Comparison of ENCODE assay signal across 10 cellular contexts in the genomic region with DNA sequence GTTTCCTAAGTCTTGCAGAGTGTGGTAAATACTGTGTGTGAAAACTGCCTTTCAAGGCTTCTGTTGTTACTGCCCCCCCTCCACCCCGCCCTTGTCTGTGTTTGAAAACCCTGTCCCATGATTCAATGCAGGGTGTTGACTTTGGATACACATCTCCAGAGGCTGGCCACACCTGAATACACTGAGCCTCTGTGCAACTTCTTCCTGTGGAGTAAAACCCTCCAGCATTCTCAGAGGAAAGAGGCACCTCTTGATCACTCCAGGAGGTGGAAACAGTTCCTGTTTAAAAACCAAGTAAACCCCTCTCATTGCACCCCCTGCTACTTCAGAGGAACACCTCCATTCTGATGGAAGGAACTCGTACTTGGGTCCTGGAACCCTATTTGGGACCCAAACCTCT.
A peak's percentile ranks its signal among the peaks of the same experiment; 100 is the strongest.
DNase-seq lines count a peak whose midpoint lies in the region; ATAC-seq and TF ChIP-seq lines count a peak whose summit lies in the region.
"Had no signal": no experiment of that assay in that cellular context is flagged by ENCODE, and none has a peak within 500 bp of the region (broad histone marks: within the 10 kb centered on the region; RNA-seq: fewer than 3 reads in every experiment).

No MANE protein-coding gene starts in this region.

- peaks cover 21% of the 10 kb centered on the region for H3K4me1 ChIP-seq in PC-3 (ENCODE audit: insufficient read depth, low read length)
- H3K4me1 ChIP-seq in colonic mucosa, result peaks cover 10% of the 10 kb centered on the region
- peaks cover 8% of the 10 kb centered on the region for H3K4me1 ChIP-seq in prostate gland (replicated peaks)
- peaks cover 12% of the 10 kb centered on the region for H3K4me1 ChIP-seq in A673 (ENCODE audit: insufficient read depth, low read length, poor library complexity, severe bottlenecking)
- H3K4me1 ChIP-seq: vagina had no signal

- H3K79me2 ChIP-seq in PC-3 (ENCODE audit: low read length), result no peaks in the 10 kb centered on the region

- no peak for TF ChIP-seq POLR2A in prostate gland (IDR thresholded peaks at IDR 0.05)

- no peak overlapping the region for H2AFZ ChIP-seq in PC-3 (ENCODE audit: low read length)

- peak overlapping the region; percentile 51 for H3K27ac ChIP-seq in PC-3 (ENCODE audit: low read length)
- H3K27ac ChIP-seq in colonic mucosa, result peak overlapping the region; percentile 79
- peak overlapping the region; percentile 13 to 46 for H3K27ac ChIP-seq in prostate gland
- no peak overlapping the region for H3K27ac ChIP-seq in A673 (ENCODE audit: low read depth, low read length, poor library complexity, severe bottlenecking)
- H3K27ac ChIP-seq: gastroesophageal sphincter, vagina had no signal

- H3K9ac ChIP-seq in PC-3 (ENCODE audit: low read length) (no peak overlapping the region), colonic mucosa (ENCODE audit: low read depth in 2 of 2, low read length in 2 of 2) (peak overlapping the region in 1 of 2 donors; percentile 83)

- ATAC-seq in PC-3, result peak; percentile 94
- ATAC-seq: gastroesophageal sphincter had no signal

- no peaks in the 10 kb centered on the region for H3K36me3 ChIP-seq in PC-3 (ENCODE audit: low read depth, low read length)
- H3K36me3 ChIP-seq in colonic mucosa, result no peaks in the 10 kb centered on the region
- H3K36me3 ChIP-seq in prostate gland, result no peaks in the 10 kb centered on the region
- no peaks in the 10 kb centered on the region for H3K36me3 ChIP-seq in A673 (ENCODE audit: insufficient read depth, low read length, poor library complexity, severe bottlenecking)
- H3K36me3 ChIP-seq: vagina had no signal

- CTCF ChIA-PET in PC-3 (lab: Charles Lee) (no interaction called here), A673 (lab: Charles Lee) (no interaction called here)

- WGBS in prostate gland, result 35% methylated on average over 2 of the region's 2 CpGs

- BruUV-seq in PC-3 (replicated peaks; lab: Mats Ljungman, UMichigan) (no TSS peak), A673 (replicated peaks; lab: Mats Ljungman, UMichigan) (no TSS peak)

- DNase-seq in NCI-H2196 (lab: John Stamatoyannopoulos, UW; ENCODE audit: unreplicated experiment) (peak; percentile 18), NCI-H2196 treated with DMSO at 0.1 percent for 48 hours (lab: John Stamatoyannopoulos, UW; ENCODE audit: unreplicated experiment) (no peak), PC-3 (peak; percentile 86), colonic mucosa (peak; percentile 90), prostate gland (ENCODE audit: low spot score) (peak; percentile 84), A673 (ENCODE audit: low spot score) (no peak), NCI-H526 treated with DMSO at 0.1 percent for 48 hours (lab: John Stamatoyannopoulos, UW) (no peak), superior temporal gyrus (ENCODE audit: extremely low spot score) (no peak)

- H3K9me3 ChIP-seq in PC-3 (ENCODE audit: low read length), result no peaks in the 10 kb centered on the region
- no peaks in the 10 kb centered on the region for H3K9me3 ChIP-seq in colonic mucosa
- no peaks in the 10 kb centered on the region for H3K9me3 ChIP-seq in prostate gland
- H3K9me3 ChIP-seq in A673 (ENCODE audit: low read depth, low read length, poor library complexity, severe bottlenecking), result no peaks in the 10 kb centered on the region
- H3K9me3 ChIP-seq: gastroesophageal sphincter, vagina had no signal

- no peaks in the 10 kb centered on the region for H4K20me1 ChIP-seq in PC-3 (ENCODE audit: low read length)

- POLR2A ChIA-PET in PC-3 (lab: Charles Lee; ENCODE audit: unreplicated experiment) (no interaction called here), A673 (lab: Charles Lee; ENCODE audit: low non-redundant PET) (no interaction called here)

- TF ChIP-seq CTCF in PC-3 (conservative IDR thresholded peaks at IDR 0.05; ENCODE audit: low read depth, low read length) (no peak), colonic mucosa (IDR thresholded peaks at IDR 0.05) (no peak), prostate gland (IDR thresholded peaks at IDR 0.05) (no peak), A673 (conservative IDR thresholded peaks at IDR 0.05; ENCODE audit: low read depth, low read length) (no peak)

- H3F3A ChIP-seq in PC-3 (ENCODE audit: low read length, unreplicated experiment), result no peaks in the 10 kb centered on the region

- no peaks in the 10 kb centered on the region for H3K9me2 ChIP-seq in PC-3 (replicated peaks; ENCODE audit: low read length)

- H3K27me3 ChIP-seq in PC-3 (ENCODE audit: low read length) (no peaks in the 10 kb centered on the region), colonic mucosa (no peaks in the 10 kb centered on the region), prostate gland (replicated peaks; ENCODE audit: insufficient read depth) (no peaks in the 10 kb centered on the region), A673 (replicated peaks; ENCODE audit: insufficient read depth, low read depth, low read length, poor library complexity) (no peaks in the 10 kb centered on the region)
- H3K27me3 ChIP-seq: gastroesophageal sphincter, vagina had no signal

- peak overlapping the region; percentile 37 for H3K4me2 ChIP-seq in PC-3 (ENCODE audit: low read length)

- intact Hi-C loops in PC-3 (cut with micrococcal nuclease), result loop anchor here (1.0 to 10.0 kb wide), 2 partner anchors 36 to 663 kb away; a partner anchor contains a TSS
- intact Hi-C loops in colonic mucosa (cut with DNase I), result no loop called here
- intact Hi-C loops in prostate gland (cut with DNase I), result no loop called here
- intact Hi-C loops in A673 (cut with micrococcal nuclease; ENCODE audit: unreplicated experiment), result no loop called here

- H3K4me3 ChIP-seq in PC-3 (ENCODE audit: low read length) (no peak overlapping the region), colonic mucosa (no peak overlapping the region), prostate gland (no peak overlapping the region), A673 (ENCODE audit: low read depth, low read length, poor library complexity, severe bottlenecking) (no peak overlapping the region)
- H3K4me3 ChIP-seq: gastroesophageal sphincter, vagina had no signal

Comparison
In these comparisons a context has a peak if more than half of its experiments do, and no peak if none do; other contexts are left out.
1. DNase-seq: peak in NCI-H2196 (single experiment), PC-3 (single experiment), colonic mucosa (single experiment) and prostate gland (single experiment); none in NCI-H2196 treated with DMSO at 0.1 percent for 48 hours (single experiment), A673 (single experiment), NCI-H526 treated with DMSO at 0.1 percent for 48 hours (single experiment) and superior temporal gyrus (single experiment).